1 cellular context compared by ENCODE assay signal in genomic region chr17:80676096-80676466, GRCh38.
TF ChIP-seq lines count a peak whose summit lies in the region.

No MANE protein-coding gene starts in this region.

TF ChIP-seq in GM23338, 12 proteins besides CTCF, POLR2A, EP300 and RAD21 (continued from another document):
- TF ChIP-seq REST (IDR thresholded peaks at IDR 0.05; ENCODE audit: unreplicated experiment): no peak
- no peak for TF ChIP-seq ZNF462 (CRISPR knock-in tag; IDR thresholded peaks at IDR 0.05)
- no peak for TF ChIP-seq EZH2phosphoT487 (IDR thresholded peaks at IDR 0.05; ENCODE audit: unreplicated experiment)
- TF ChIP-seq JUNB (IDR thresholded peaks at IDR 0.05; ENCODE audit: unreplicated experiment): no peak
- TF ChIP-seq EZH2 (IDR thresholded peaks at IDR 0.05; ENCODE audit: low read depth, unreplicated experiment): no peak
